8 cellular contexts compared by ENCODE assay signal in the genomic region with DNA sequence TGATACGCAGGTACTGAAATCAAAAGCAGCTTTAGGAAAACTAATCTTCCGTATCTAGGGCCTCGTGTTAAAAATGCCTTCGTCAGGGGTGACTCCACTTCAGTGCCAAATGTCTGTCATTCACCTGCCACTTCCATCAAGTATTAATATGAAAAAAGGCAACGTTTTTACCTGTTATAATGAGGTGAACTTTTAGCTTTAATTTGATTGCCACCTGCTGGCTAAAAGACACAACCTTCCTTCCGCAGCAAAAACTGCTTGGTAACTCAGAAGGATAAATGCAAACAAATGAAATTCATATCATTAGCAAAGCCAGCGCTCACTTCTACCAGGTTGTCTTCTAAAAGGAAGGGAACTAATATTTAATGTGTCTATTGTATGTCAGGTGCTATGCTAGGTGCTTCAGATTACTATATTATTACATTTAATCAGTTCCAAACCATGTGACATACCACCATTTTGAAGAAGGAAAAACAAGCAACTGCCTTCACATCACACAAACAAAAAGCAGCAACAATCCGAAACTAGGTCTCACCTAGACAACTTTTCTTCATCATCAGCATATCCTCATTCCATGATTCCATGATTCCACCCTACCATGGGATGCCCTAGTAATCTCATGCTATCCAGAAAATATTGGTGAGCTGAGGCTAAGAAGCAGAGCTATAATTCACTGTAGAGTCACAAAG. TPM values are rescaled to one million over a fixed set of nuclear protein-coding genes. Genes with fewer than 3 reads are reported as not detected.
DNase-seq lines count a peak whose midpoint lies in the region; ATAC-seq and TF ChIP-seq lines count a peak whose summit lies in the region.

No MANE protein-coding gene starts in this region.

- H3K4me1 ChIP-seq in heart right ventricle (peaks cover 0 to 15% (median 0%) of the 10 kb centered on the region in 9 donors), RWPE2 (ENCODE audit: insufficient read depth, poor library complexity, severe bottlenecking) (peaks cover 20% of the 10 kb centered on the region)

- TF ChIP-seq CTCF in heart right ventricle (IDR thresholded peaks at IDR 0.05) (peak; percentile 16 to 69 (median 61)), RWPE2 (IDR thresholded peaks at IDR 0.05; ENCODE audit: poor library complexity, severe bottlenecking) (peak; percentile 81), progenitor cell of endocrine pancreas (IDR thresholded peaks at IDR 0.05; ENCODE audit: unreplicated experiment) (peak; percentile 61)

- no peaks in the 10 kb centered on the region for H3K36me3 ChIP-seq in heart right ventricle
- H3K36me3 ChIP-seq in RWPE2 (ENCODE audit: low read depth) = no peaks in the 10 kb centered on the region

- H3K9me3 ChIP-seq in heart right ventricle (no peaks in the 10 kb centered on the region), RWPE2 (ENCODE audit: severe bottlenecking) (no peaks in the 10 kb centered on the region)

- H3K4me1 Mint-ChIP-seq in progenitor cell of endocrine pancreas (ENCODE audit: low read depth) = peaks cover 16% of the 10 kb centered on the region

- H3K36me3 Mint-ChIP-seq in progenitor cell of endocrine pancreas (ENCODE audit: insufficient read depth) = no peaks in the 10 kb centered on the region

- no peak overlapping the region for H3K4me3 Mint-ChIP-seq in progenitor cell of endocrine pancreas (ENCODE audit: low read depth)

- intact Hi-C loops in heart right ventricle (cut with DNase I) (loop anchor here in 7 of 10 donors (1.0 to 10.0 kb wide), 7 partner anchors 108 to 236 kb away; no protein-coding TSS in a partner anchor), Right ventricle myocardium superior (cut with DNase I) (no loop called here)

- no peak overlapping the region for H3K27ac Mint-ChIP-seq in progenitor cell of endocrine pancreas

- H3K27ac ChIP-seq in heart right ventricle (no peak overlapping the region), RWPE2 (ENCODE audit: poor library complexity, severe bottlenecking) (peak overlapping the region; percentile 64)

- no peak overlapping the region for H3K4me3 ChIP-seq in heart right ventricle
- H3K4me3 ChIP-seq in RWPE2 (ENCODE audit: severe bottlenecking) = no peak overlapping the region

- H3K9me3 Mint-ChIP-seq in progenitor cell of endocrine pancreas (ENCODE audit: low read depth) = no peaks in the 10 kb centered on the region

- TF ChIP-seq POLR2A in erythroblast (IDR thresholded peaks at IDR 0.05; ENCODE audit: low read length) = no peak

- DNase-seq in heart right ventricle (no peak), Right ventricle myocardium superior (no peak), RWPE2 (ENCODE audit: low spot score) (no peak), erythroblast (lab: John Stamatoyannopoulos, UW) (peak; percentile 59 to 71), progenitor cell of endocrine pancreas (ENCODE audit: low spot score, unreplicated experiment) (no peak), NCI-H128 (lab: John Stamatoyannopoulos, UW; ENCODE audit: unreplicated experiment) (no peak), SKM-1 treated with dmso at 0.1 percent for 144 hours (lab: John Stamatoyannopoulos, UW; ENCODE audit: unreplicated experiment) (no peak)

- no peaks in the 10 kb centered on the region for H3K27me3 Mint-ChIP-seq in progenitor cell of endocrine pancreas

- WGBS in heart right ventricle, 2 donors = 48 to 54% methylated on average over 8 of the region's 8 CpGs

- ATAC-seq in heart right ventricle (peak in 4 of 8 donors; percentile 42 to 59 (median 54)), Right ventricle myocardium superior (ENCODE audit: poor library complexity) (no peak), HG03060 (IDR thresholded peaks at IDR 0.05; ENCODE audit: low read depth, unreplicated experiment) (peak; percentile 48), RWPE2 (ENCODE audit: low read depth) (0 out of 3 replicates have a peak, but pooled peaks have one; percentile 33)

- H3K27me3 ChIP-seq in heart right ventricle (no peaks in the 10 kb centered on the region), RWPE2 (ENCODE audit: insufficient read depth, poor library complexity, severe bottlenecking) (no peaks in the 10 kb centered on the region)

RNA-seq across cellular contexts. Expression of a gene that starts 20.6 kb away (rescaled TPM):
- total RNA-seq in heart right ventricle (10 to 100 TPM in 1 of 10 donors, 1 to 10 TPM in 9; 3.4 to 15.4 (median 4.2) TPM), Right ventricle myocardium superior (7.9 TPM), progenitor cell of endocrine pancreas (24.9 and 26.9 TPM in 2 replicates)
- 1 to 10 TPM; 2.2 to 3.8 TPM for polyA plus RNA-seq in heart right ventricle

Comparison
In these comparisons a context has a peak if more than half of its experiments do, and no peak if none do; other contexts are left out.
1. DNase-seq: peak in erythroblast (2 of 2); none in heart right ventricle (0 of 2), Right ventricle myocardium superior (single experiment), RWPE2 (single experiment), progenitor cell of endocrine pancreas (single experiment), NCI-H128 (single experiment) and SKM-1 treated with dmso at 0.1 percent for 144 hours (single experiment).
2. Peak in every context shown above with its lines, with median percentiles within 50 percentile points of each other: CTCF ChIP-seq.